ENCODE assay signal across 12 cellular contexts in the genomic region with DNA sequence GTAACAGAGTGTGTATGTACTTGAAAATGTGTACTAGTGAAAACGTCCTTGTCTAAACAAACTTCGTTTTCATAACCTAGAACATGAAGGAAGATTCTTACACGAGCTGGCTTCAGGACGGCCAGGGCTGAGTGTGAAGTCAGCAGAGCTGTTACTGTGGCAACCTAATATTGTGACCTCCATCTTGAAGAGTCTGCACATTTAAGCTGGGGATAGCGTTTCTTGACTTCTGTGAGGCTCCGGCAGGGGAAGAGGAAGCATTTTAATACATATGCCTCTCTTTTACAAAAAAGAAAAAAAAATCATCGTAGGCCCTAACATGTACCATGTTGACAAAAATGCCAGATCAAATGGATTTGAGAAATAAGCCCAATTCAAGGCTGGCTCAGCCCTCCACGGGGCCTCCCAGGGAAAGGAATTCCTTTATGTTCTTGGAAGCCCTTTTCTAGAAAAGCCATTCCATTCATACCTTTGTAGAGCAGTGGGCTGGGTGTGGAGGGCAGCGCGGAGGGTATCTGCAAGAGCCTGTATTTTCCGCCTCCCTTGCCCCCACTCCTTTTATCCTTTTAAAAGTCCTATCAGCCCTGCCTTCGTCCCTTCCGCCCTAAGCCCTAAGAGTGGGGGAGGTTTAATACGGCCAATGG. TPM values are rescaled to one million over a fixed set of nuclear protein-coding genes. Genes with fewer than 3 reads are reported as not detected.
A peak's percentile ranks its signal among the peaks of the same experiment; 100 is the strongest.
DNase-seq lines count a peak whose midpoint lies in the region; ATAC-seq, FAIRE-seq and TF ChIP-seq lines count a peak whose summit lies in the region.
"Had no signal": no experiment of that assay in that cellular context is flagged by ENCODE, and none has a peak within 500 bp of the region (broad histone marks: within the 10 kb centered on the region; RNA-seq: fewer than 3 reads in every experiment).

No MANE protein-coding gene starts in this region.

- H3K4me2 ChIP-seq in neural cell (ENCODE audit: low read length), result no peak overlapping the region

- H3K4me1 Mint-ChIP-seq in natural killer cell, result peaks cover 10 to 14% of the 10 kb centered on the region in 2 donors

- H3F3A ChIP-seq in neural cell (ENCODE audit: insufficient read depth, low read length, poor library complexity, severe bottlenecking), result no peaks in the 10 kb centered on the region

- H3K9me2 ChIP-seq in neural cell (ENCODE audit: insufficient read depth, low read length), result no peaks in the 10 kb centered on the region

- TF ChIP-seq RAD21 in neural cell (conservative IDR thresholded peaks at IDR 0.05), result no peak

- H3K27me3 Mint-ChIP-seq in natural killer cell (ENCODE audit: low read depth in 2 of 2), result peaks cover 22 to 31% of the 10 kb centered on the region in 2 donors

- FAIRE-seq in TTC549 (lab: Jason Lieb, UNC), result peak; percentile 65
- FAIRE-seq in pancreas (lab: Jason Lieb, UNC), result no peak

- H3K36me3 ChIP-seq in neural cell (ENCODE audit: insufficient read depth, low read length) (no peaks in the 10 kb centered on the region), pancreas (no peaks in the 10 kb centered on the region)
- H3K36me3 ChIP-seq: neutrophil had no signal

- no peaks in the 10 kb centered on the region for H3K4me1 ChIP-seq in pancreas

- TF ChIP-seq CTCF in neural cell (IDR thresholded peaks at IDR 0.05; ENCODE audit: poor library complexity, severe bottlenecking) (no peak), natural killer cell (IDR thresholded peaks at IDR 0.05) (no peak), pancreas (IDR thresholded peaks at IDR 0.05) (no peak)

- DNase-seq in EH (ENCODE audit: low read depth), result peak; percentile 23
- DNase-seq in left cardiac atrium, result no peak
- no peak for DNase-seq in HuH-7 (ENCODE audit: low spot score)
- DNase-seq in natural killer cell, result no peak
- DNase-seq in activated naive CD4-positive, alpha-beta T cell treated with anti-CD3 and anti-CD28 coated beads, Interleukin-2, amount 50 U/mL, for 72 hours (ENCODE audit: low spot score in 2 of 2), result no peak
- no peak for DNase-seq in pancreas
- DNase-seq: activated naive CD8-positive, alpha-beta T cell treated with anti-CD3 and anti-CD28 coated beads, Interleukin-2, amount 50 U/mL, for 24 hours; SHP77 had no signal

- peaks cover 14% of the 10 kb centered on the region for H3K36me3 Mint-ChIP-seq in natural killer cell
- peaks cover 0 to 24% of the 10 kb centered on the region in 2 donors for H3K36me3 Mint-ChIP-seq in activated naive CD4-positive, alpha-beta T cell treated with anti-CD3 and anti-CD28 coated beads, Interleukin-2, amount 50 U/mL, for 72 hours

- no peak for TF ChIP-seq EP300 in neural cell (conservative IDR thresholded peaks at IDR 0.05; ENCODE audit: poor library complexity, severe bottlenecking)

- H3K4me3 ChIP-seq in neural cell (ENCODE audit: low read length) (no peak overlapping the region), pancreas (no peak overlapping the region)

- H3K9me3 Mint-ChIP-seq in natural killer cell, result no peaks in the 10 kb centered on the region
- H3K9me3 Mint-ChIP-seq in activated naive CD4-positive, alpha-beta T cell treated with anti-CD3 and anti-CD28 coated beads, Interleukin-2, amount 50 U/mL, for 72 hours, result no peaks in the 10 kb centered on the region
- H3K9me3 Mint-ChIP-seq: activated naive CD8-positive, alpha-beta T cell treated with anti-CD3 and anti-CD28 coated beads, Interleukin-2, amount 50 U/mL, for 24 hours had no signal

- H2AFZ ChIP-seq in neural cell (ENCODE audit: low read depth, low read length), result peak overlapping the region; percentile 25

- H3K27me3 ChIP-seq in neural cell (ENCODE audit: insufficient read depth, low read depth, low read length) (peaks cover 23% of the 10 kb centered on the region), pancreas (no peaks in the 10 kb centered on the region)

- H3K9ac ChIP-seq in neural cell (ENCODE audit: low read length), result no peak overlapping the region

- no peaks in the 10 kb centered on the region for H3K79me2 ChIP-seq in neural cell (replicated peaks; ENCODE audit: insufficient read depth, low read length)

- 85 to 86% methylated on average over 14 of the region's 14 CpGs for WGBS in pancreas, 2 donors

- H4K20me1 ChIP-seq in neural cell (ENCODE audit: insufficient read depth), result no peaks in the 10 kb centered on the region

- intact Hi-C loops in left cardiac atrium (cut with DNase I) (loop anchor here (5.0 to 10.0 kb wide), 2 partner anchors 165 to 167 kb away; no protein-coding TSS in a partner anchor), natural killer cell (cut with micrococcal nuclease) (loop anchor here (10.0 kb wide), 1 partner anchor 185 kb away; no protein-coding TSS in a partner anchor), pancreas (cut with DNase I) (loop anchor here in 2 of 3 donors (10.0 kb wide), 2 partner anchors 105 to 175 kb away; no protein-coding TSS in a partner anchor)

- H3K9me3 ChIP-seq in neural cell (ENCODE audit: low read length) (no peaks in the 10 kb centered on the region), pancreas (no peaks in the 10 kb centered on the region)
- H3K9me3 ChIP-seq: neutrophil had no signal

- ATAC-seq in left cardiac atrium, result peak; percentile 39 to 67
- no peak for ATAC-seq in natural killer cell
- ATAC-seq in activated naive CD4-positive, alpha-beta T cell treated with anti-CD3 and anti-CD28 coated beads, Interleukin-2, amount 50 U/mL, for 72 hours, result no peak
- no peak for ATAC-seq in pancreas
- ATAC-seq: activated naive CD8-positive, alpha-beta T cell treated with anti-CD3 and anti-CD28 coated beads, Interleukin-2, amount 50 U/mL, for 24 hours had no signal

- no peak overlapping the region for H3K27ac Mint-ChIP-seq in natural killer cell
- no peak overlapping the region for H3K27ac Mint-ChIP-seq in activated naive CD4-positive, alpha-beta T cell treated with anti-CD3 and anti-CD28 coated beads, Interleukin-2, amount 50 U/mL, for 72 hours
- H3K27ac Mint-ChIP-seq: activated naive CD8-positive, alpha-beta T cell treated with anti-CD3 and anti-CD28 coated beads, Interleukin-2, amount 50 U/mL, for 24 hours; CD14-positive monocyte had no signal

- H3K27ac ChIP-seq in neural cell (ENCODE audit: low read length) (no peak overlapping the region), pancreas (no peak overlapping the region)
- H3K27ac ChIP-seq: neutrophil had no signal

- H3K4me3 Mint-ChIP-seq in natural killer cell, result no peak overlapping the region
- H3K4me3 Mint-ChIP-seq: activated naive CD8-positive, alpha-beta T cell treated with anti-CD3 and anti-CD28 coated beads, Interleukin-2, amount 50 U/mL, for 24 hours had no signal

TF ChIP-seq in neural cell, 6 proteins besides CTCF, POLR2A, EP300 and RAD21:
- TF ChIP-seq POLR2AphosphoS5 (IDR thresholded peaks at IDR 0.05) (peak; percentile 36), TAF1 (IDR thresholded peaks at IDR 0.05; ENCODE audit: low read depth) (no peak), MXI1 (conservative IDR thresholded peaks at IDR 0.05; ENCODE audit: poor library complexity, severe bottlenecking) (no peak)
TF ChIP-seq in neural cell: peak in this region for 1.

RNA-seq across cellular contexts. Expression of gene SIM2, which starts 51.1 kb away (rescaled TPM):
- total RNA-seq in left cardiac atrium (not detected), natural killer cell (not detected), pancreas (under 1 TPM in 2 of 6 donors, not detected in 4; 0.13 to 0.53 TPM)
- polyA plus RNA-seq in neural cell (0.08 TPM in 1 of 2 replicates, not detected in the other), pancreas (under 1 TPM in 1 of 2 donors, not detected in 1; 0.02 TPM)
- polyA minus RNA-seq in neural cell, result not detected in 2 replicates
- under 1 TPM; 0.16 to 0.84 TPM for total RNA-seq in activated naive CD4-positive, alpha-beta T cell treated with anti-CD3 and anti-CD28 coated beads, Interleukin-2, amount 50 U/mL, for 72 hours
- polyA plus RNA-seq: CD14-positive monocyte had no signal

Comparison
In these comparisons a context has a peak if more than half of its experiments do, and no peak if none do; other contexts are left out.
1. ATAC-seq: peak in left cardiac atrium (2 of 2); none in natural killer cell (0 of 3), activated naive CD4-positive, alpha-beta T cell treated with anti-CD3 and anti-CD28 coated beads, Interleukin-2, amount 50 U/mL, for 72 hours (0 of 2) and pancreas (0 of 4).